Comparison of ENCODE assay signal across 2 cellular contexts in genomic region chr9:96618209-96619108, GRCh38.
TF ChIP-seq lines count a peak whose summit lies in the region.

No MANE protein-coding gene starts in this region.

TF ChIP-seq in A549, 52 proteins besides CTCF, POLR2A, EP300 and RAD21 (continued from another document):
- 0 out of 2 replicates have a peak, but pooled peaks have one; percentile 13 for TF ChIP-seq PHF8 (IDR thresholded peaks at IDR 0.05; ENCODE audit: borderline replicate concordance, low read depth)
TF ChIP-seq in A549: peak in this region for 5.

TF ChIP-seq in HEK293, 187 proteins besides CTCF, POLR2A, EP300 and RAD21 (continued from another document and continues in another):
- TF ChIP-seq, protein P1, sequence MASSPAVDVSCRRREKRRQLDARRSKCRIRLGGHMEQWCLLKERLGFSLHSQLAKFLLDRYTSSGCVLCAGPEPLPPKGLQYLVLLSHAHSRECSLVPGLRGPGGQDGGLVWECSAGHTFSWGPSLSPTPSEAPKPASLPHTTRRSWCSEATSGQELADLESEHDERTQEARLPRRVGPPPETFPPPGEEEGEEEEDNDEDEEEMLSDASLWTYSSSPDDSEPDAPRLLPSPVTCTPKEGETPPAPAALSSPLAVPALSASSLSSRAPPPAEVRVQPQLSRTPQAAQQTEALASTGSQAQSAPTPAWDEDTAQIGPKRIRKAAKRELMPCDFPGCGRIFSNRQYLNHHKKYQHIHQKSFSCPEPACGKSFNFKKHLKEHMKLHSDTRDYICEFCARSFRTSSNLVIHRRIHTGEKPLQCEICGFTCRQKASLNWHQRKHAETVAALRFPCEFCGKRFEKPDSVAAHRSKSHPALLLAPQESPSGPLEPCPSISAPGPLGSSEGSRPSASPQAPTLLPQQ (tag by site-specific recombination; IDR thresholded peaks at IDR 0.05) = no peak; the same call in 1 of the 2 replicates
- TF ChIP-seq SCRT2 (tag by site-specific recombination; IDR thresholded peaks at IDR 0.05) = no peak
- peak; percentile 79 for TF ChIP-seq ZNF843 (tag by site-specific recombination; IDR thresholded peaks at IDR 0.05)
- no peak for TF ChIP-seq ZNF555 (tag by site-specific recombination; conservative IDR thresholded peaks at IDR 0.05)
- TF ChIP-seq ZEB2 (tag by site-specific recombination; IDR thresholded peaks at IDR 0.05) = no peak; the same call in none of the 2 replicates
- TF ChIP-seq BCL11B (tag by site-specific recombination; IDR thresholded peaks at IDR 0.05; ENCODE audit: low read depth) = no peak
- TF ChIP-seq, protein P2, sequence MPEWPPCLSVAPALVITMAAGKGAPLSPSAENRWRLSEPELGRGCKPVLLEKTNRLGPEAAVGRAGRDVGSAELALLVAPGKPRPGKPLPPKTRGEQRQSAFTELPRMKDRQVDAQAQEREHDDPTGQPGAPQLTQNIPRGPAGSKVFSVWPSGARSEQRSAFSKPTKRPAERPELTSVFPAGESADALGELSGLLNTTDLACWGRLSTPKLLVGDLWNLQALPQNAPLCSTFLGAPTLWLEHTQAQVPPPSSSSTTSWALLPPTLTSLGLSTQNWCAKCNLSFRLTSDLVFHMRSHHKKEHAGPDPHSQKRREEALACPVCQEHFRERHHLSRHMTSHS (tag by site-specific recombination; IDR thresholded peaks at IDR 0.05) = no peak
- TF ChIP-seq ZNF10 (tag by site-specific recombination; IDR thresholded peaks at IDR 0.05) = no peak
- TF ChIP-seq ZNF324 (tag by site-specific recombination; IDR thresholded peaks at IDR 0.05) = no peak
- no peak for TF ChIP-seq ZNF658 (tag by site-specific recombination; IDR thresholded peaks at IDR 0.05)
- no peak for TF ChIP-seq ZBTB7A (tag by site-specific recombination; IDR thresholded peaks at IDR 0.05; ENCODE audit: low read depth)
- TF ChIP-seq KLF16 (tag by site-specific recombination; IDR thresholded peaks at IDR 0.05) = 0 out of 2 replicates have a peak, but pooled peaks have one; percentile 37
- TF ChIP-seq ZBTB17 (tag by site-specific recombination; IDR thresholded peaks at IDR 0.05) = 0 out of 2 replicates have a peak, but pooled peaks have one; percentile 50
- TF ChIP-seq ZNF785 (tag by site-specific recombination; IDR thresholded peaks at IDR 0.05) = no peak
- no peak for TF ChIP-seq ZNF530 (tag by site-specific recombination; IDR thresholded peaks at IDR 0.05; ENCODE audit: low read depth)
- TF ChIP-seq ZNF302 (tag by site-specific recombination; IDR thresholded peaks at IDR 0.05; ENCODE audit: low read depth) = no peak
- no peak for TF ChIP-seq ZNF112 (tag by site-specific recombination; IDR thresholded peaks at IDR 0.05)
- TF ChIP-seq, protein P3, sequence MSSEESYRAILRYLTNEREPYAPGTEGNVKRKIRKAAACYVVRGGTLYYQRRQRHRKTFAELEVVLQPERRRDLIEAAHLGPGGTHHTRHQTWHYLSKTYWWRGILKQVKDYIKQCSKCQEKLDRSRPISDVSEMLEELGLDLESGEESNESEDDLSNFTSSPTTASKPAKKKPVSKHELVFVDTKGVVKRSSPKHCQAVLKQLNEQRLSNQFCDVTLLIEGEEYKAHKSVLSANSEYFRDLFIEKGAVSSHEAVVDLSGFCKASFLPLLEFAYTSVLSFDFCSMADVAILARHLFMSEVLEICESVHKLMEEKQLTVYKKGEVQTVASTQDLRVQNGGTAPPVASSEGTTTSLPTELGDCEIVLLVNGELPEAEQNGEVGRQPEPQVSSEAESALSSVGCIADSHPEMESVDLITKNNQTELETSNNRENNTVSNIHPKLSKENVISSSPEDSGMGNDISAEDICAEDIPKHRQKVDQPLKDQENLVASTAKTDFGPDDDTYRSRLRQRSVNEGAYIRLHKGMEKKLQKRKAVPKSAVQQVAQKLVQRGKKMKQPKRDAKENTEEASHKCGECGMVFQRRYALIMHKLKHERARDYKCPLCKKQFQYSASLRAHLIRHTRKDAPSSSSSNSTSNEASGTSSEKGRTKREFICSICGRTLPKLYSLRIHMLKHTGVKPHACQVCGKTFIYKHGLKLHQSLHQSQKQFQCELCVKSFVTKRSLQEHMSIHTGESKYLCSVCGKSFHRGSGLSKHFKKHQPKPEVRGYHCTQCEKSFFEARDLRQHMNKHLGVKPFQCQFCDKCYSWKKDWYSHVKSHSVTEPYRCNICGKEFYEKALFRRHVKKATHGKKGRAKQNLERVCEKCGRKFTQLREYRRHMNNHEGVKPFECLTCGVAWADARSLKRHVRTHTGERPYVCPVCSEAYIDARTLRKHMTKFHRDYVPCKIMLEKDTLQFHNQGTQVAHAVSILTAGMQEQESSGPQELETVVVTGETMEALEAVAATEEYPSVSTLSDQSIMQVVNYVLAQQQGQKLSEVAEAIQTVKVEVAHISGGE (tag by site-specific recombination; conservative IDR thresholded peaks at IDR 0.05; ENCODE audit: low read depth) = no peak; the same call in 1 of the 2 replicates
- TF ChIP-seq, protein P4, sequence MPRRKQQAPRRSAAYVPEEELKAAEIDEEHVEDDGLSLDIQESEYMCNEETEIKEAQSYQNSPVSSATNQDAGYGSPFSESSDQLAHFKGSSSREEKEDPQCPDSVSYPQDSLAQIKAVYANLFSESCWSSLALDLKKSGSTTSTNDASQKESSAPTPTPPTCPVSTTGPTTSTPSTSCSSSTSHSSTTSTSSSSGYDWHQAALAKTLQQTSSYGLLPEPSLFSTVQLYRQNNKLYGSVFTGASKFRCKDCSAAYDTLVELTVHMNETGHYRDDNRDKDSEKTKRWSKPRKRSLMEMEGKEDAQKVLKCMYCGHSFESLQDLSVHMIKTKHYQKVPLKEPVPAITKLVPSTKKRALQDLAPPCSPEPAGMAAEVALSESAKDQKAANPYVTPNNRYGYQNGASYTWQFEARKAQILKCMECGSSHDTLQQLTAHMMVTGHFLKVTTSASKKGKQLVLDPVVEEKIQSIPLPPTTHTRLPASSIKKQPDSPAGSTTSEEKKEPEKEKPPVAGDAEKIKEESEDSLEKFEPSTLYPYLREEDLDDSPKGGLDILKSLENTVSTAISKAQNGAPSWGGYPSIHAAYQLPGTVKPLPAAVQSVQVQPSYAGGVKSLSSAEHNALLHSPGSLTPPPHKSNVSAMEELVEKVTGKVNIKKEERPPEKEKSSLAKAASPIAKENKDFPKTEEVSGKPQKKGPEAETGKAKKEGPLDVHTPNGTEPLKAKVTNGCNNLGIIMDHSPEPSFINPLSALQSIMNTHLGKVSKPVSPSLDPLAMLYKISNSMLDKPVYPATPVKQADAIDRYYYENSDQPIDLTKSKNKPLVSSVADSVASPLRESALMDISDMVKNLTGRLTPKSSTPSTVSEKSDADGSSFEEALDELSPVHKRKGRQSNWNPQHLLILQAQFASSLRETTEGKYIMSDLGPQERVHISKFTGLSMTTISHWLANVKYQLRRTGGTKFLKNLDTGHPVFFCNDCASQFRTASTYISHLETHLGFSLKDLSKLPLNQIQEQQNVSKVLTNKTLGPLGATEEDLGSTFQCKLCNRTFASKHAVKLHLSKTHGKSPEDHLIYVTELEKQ (tag by site-specific recombination; IDR thresholded peaks at IDR 0.05; ENCODE audit: borderline replicate concordance) = peak; percentile 95; the same call in 1 of the 2 replicates
- TF ChIP-seq ZNF776 (tag by site-specific recombination; IDR thresholded peaks at IDR 0.05; ENCODE audit: borderline replicate concordance) = no peak
- TF ChIP-seq ZBTB49 (tag by site-specific recombination; IDR thresholded peaks at IDR 0.05; ENCODE audit: low read depth) = no peak
- TF ChIP-seq ZNF184 (tag by site-specific recombination; IDR thresholded peaks at IDR 0.05) = no peak
- TF ChIP-seq KLF17 (tag by site-specific recombination; IDR thresholded peaks at IDR 0.05) = 0 out of 2 replicates have a peak, but pooled peaks have one; percentile 17
- TF ChIP-seq ZNF596 (tag by site-specific recombination; IDR thresholded peaks at IDR 0.05) = no peak
- TF ChIP-seq BCL6B (tag by site-specific recombination; IDR thresholded peaks at IDR 0.05) = peak; percentile 69; the same call in 1 of the 2 replicates
- no peak for TF ChIP-seq ZFP3 (tag by site-specific recombination; IDR thresholded peaks at IDR 0.05; ENCODE audit: low read depth)
- peak; percentile 43; the same call in 1 of the 2 replicates for TF ChIP-seq ZXDB (tag by site-specific recombination; IDR thresholded peaks at IDR 0.05)
- TF ChIP-seq, protein P5, sequence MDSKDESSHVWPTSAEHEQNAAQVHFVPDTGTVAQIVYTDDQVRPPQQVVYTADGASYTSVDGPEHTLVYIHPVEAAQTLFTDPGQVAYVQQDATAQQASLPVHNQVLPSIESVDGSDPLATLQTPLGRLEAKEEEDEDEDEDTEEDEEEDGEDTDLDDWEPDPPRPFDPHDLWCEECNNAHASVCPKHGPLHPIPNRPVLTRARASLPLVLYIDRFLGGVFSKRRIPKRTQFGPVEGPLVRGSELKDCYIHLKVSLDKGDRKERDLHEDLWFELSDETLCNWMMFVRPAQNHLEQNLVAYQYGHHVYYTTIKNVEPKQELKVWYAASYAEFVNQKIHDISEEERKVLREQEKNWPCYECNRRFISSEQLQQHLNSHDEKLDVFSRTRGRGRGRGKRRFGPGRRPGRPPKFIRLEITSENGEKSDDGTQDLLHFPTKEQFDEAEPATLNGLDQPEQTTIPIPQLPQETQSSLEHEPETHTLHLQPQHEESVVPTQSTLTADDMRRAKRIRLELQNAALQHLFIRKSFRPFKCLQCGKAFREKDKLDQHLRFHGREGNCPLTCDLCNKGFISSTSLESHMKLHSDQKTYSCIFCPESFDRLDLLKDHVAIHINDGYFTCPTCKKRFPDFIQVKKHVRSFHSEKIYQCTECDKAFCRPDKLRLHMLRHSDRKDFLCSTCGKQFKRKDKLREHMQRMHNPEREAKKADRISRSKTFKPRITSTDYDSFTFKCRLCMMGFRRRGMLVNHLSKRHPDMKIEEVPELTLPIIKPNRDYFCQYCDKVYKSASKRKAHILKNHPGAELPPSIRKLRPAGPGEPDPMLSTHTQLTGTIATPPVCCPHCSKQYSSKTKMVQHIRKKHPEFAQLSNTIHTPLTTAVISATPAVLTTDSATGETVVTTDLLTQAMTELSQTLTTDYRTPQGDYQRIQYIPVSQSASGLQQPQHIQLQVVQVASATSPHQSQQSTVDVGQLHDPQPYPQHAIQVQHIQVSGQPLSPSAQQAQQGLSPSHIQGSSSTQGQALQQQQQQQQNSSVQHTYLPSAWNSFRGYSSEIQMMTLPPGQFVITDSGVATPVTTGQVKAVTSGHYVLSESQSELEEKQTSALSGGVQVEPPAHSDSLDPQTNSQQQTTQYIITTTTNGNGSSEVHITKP (tag by site-specific recombination; IDR thresholded peaks at IDR 0.05) = no peak
- no peak for TF ChIP-seq ZNF416 (tag by site-specific recombination; IDR thresholded peaks at IDR 0.05)
- TF ChIP-seq SALL2 (tag by site-specific recombination; IDR thresholded peaks at IDR 0.05; ENCODE audit: borderline replicate concordance) = no peak
- no peak for TF ChIP-seq ZSCAN16 (tag by site-specific recombination; IDR thresholded peaks at IDR 0.05)
- no peak for TF ChIP-seq ZNF768 (tag by site-specific recombination; IDR thresholded peaks at IDR 0.05)
